ENCODE assay signal across 10 cellular contexts in genomic region chr1:220013497-220013896, GRCh38. TPM values are rescaled to one million over a fixed set of nuclear protein-coding genes. Genes with fewer than 3 reads are reported as not detected.
DNase-seq lines count a peak whose midpoint lies in the region; ATAC-seq and TF ChIP-seq lines count a peak whose summit lies in the region.
"Had no signal": no experiment of that assay in that cellular context is flagged by ENCODE, and none has a peak within 500 bp of the region (broad histone marks: within the 10 kb centered on the region; RNA-seq: fewer than 3 reads in every experiment).

No MANE protein-coding gene starts in this region.

- H3K4ac ChIP-seq in IMR-90 (ENCODE audit: low read depth, low read length), result no peak overlapping the region

- H3K14ac ChIP-seq in IMR-90 (replicated peaks; ENCODE audit: low read depth, low read length), result no peak overlapping the region

- POLR2A ChIA-PET in IMR-90 (lab: Charles Lee; ENCODE audit: unreplicated experiment) (no interaction called here), PC-9 (lab: Charles Lee; ENCODE audit: unreplicated experiment) (interaction anchor here (0.7 kb wide), 1 partner anchor 16 kb away, joined by 3 read pairs; no protein-coding TSS in a partner anchor)

- no peaks in the 10 kb centered on the region for H3K79me2 ChIP-seq in PC-9 (ENCODE audit: low read depth)

- H3K9ac ChIP-seq in IMR-90 (ENCODE audit: low read depth, low read length), result no peak overlapping the region

- H2BK20ac ChIP-seq in IMR-90 (ENCODE audit: low read depth, low read length), result no peak overlapping the region

- no peaks in the 10 kb centered on the region for H3K4me1 ChIP-seq in IMR-90 (ENCODE audit: control insufficient read depth, insufficient read depth, low read length)
- H3K4me1 ChIP-seq in vagina, result no peaks in the 10 kb centered on the region
- no peaks in the 10 kb centered on the region for H3K4me1 ChIP-seq in PC-9 (replicated peaks; ENCODE audit: insufficient read depth)
- H3K4me1 ChIP-seq: upper lobe of left lung had no signal

- H3K9me3 ChIP-seq in IMR-90 (ENCODE audit: control insufficient read depth, insufficient read depth, low read length) (no peaks in the 10 kb centered on the region), vagina (no peaks in the 10 kb centered on the region), PC-9 (ENCODE audit: insufficient read depth, low read depth) (no peaks in the 10 kb centered on the region)
- H3K9me3 ChIP-seq: upper lobe of left lung had no signal

- H3K4me2 ChIP-seq in IMR-90 (ENCODE audit: low read depth, low read length) (peak overlapping the region; percentile 47; the same call in 1 of the 2 replicates), PC-9 (no peak overlapping the region)

- TF ChIP-seq RAD21 in IMR-90 (IDR thresholded peaks at IDR 0.05; ENCODE audit: low read length), result no peak

- in situ Hi-C loops in IMR-90 (cut with MboI; ENCODE audit: low sequenced_read_pairs), result no loop called here

- H4K5ac ChIP-seq in IMR-90 (ENCODE audit: low read depth, low read length), result no peak overlapping the region

- no peak overlapping the region for H3K27ac ChIP-seq in IMR-90 (ENCODE audit: insufficient read depth, low read length)
- no peak overlapping the region for H3K27ac ChIP-seq in vagina
- no peak overlapping the region for H3K27ac ChIP-seq in PC-9
- H3K27ac ChIP-seq: upper lobe of left lung had no signal

- no peak overlapping the region for H3K4me3 ChIP-seq in IMR-90 (ENCODE audit: insufficient read depth, low read depth, low read length)
- H3K4me3 ChIP-seq in vagina, result no peak overlapping the region
- no peak overlapping the region for H3K4me3 ChIP-seq in PC-9
- H3K4me3 ChIP-seq: upper lobe of left lung had no signal

- H3K79me1 ChIP-seq in IMR-90 (ENCODE audit: low read depth in 1 of 2, low read length in 2 of 2), result peaks cover 4 to 10% of the 10 kb centered on the region in 2 experiments; a peak in 2 of 4 replicates

- TF ChIP-seq POLR2A in IMR-90 (IDR thresholded peaks at IDR 0.05; ENCODE audit: low read depth, low read length) (no peak), vagina (IDR thresholded peaks at IDR 0.05) (no peak)

- H2AFZ ChIP-seq in IMR-90 (replicated peaks; ENCODE audit: low read length, poor library complexity), result no peak overlapping the region
- no peak overlapping the region for H2AFZ ChIP-seq in PC-9

- H2BK120ac ChIP-seq in IMR-90 (ENCODE audit: low read depth, low read length), result no peak overlapping the region

- ATAC-seq in GM18858 (IDR thresholded peaks at IDR 0.05; ENCODE audit: unreplicated experiment), result peak; percentile 63
- peak; percentile 62 for ATAC-seq in GM21717 (IDR thresholded peaks at IDR 0.05; ENCODE audit: unreplicated experiment)
- ATAC-seq in IMR-90 (ENCODE audit: low read depth), result peak; percentile 51; the same call in 1 of the 2 replicates
- ATAC-seq in left colon, result no peak
- ATAC-seq: activated naive CD8-positive, alpha-beta T cell treated with anti-CD3 and anti-CD28 coated beads, Interleukin-2, amount 50 U/mL, for 24 hours had no signal

- no peak overlapping the region for H3K56ac ChIP-seq in IMR-90 (ENCODE audit: extremely low read depth, insufficient read depth, low read length)

- H3F3A ChIP-seq in PC-9 (ENCODE audit: insufficient read depth, low read depth), result no peaks in the 10 kb centered on the region

- no peak overlapping the region for H3K23ac ChIP-seq in IMR-90 (ENCODE audit: low read depth, low read length)

- H2BK15ac ChIP-seq in IMR-90 (ENCODE audit: low read depth, low read length), result no peak overlapping the region

- no peaks in the 10 kb centered on the region for H3K9me1 ChIP-seq in IMR-90 (ENCODE audit: insufficient read depth, low read length)

- whole genome bisulfite sequencing in IMR-90 (ENCODE audit: extremely low coverage in 2 of 2, insufficient read length in 1 of 2), 2 experiments, result no CpG with 5 or more reads among the region's 3 CpGs

- dilution Hi-C loops in IMR-90 (cut with HindIII; ENCODE audit: low sequenced_read_pairs, unreplicated experiment), result no loop called here

- intact Hi-C loops in IMR-90 (cut with micrococcal nuclease), result no loop called here
- intact Hi-C loops in left colon (cut with DNase I, micrococcal nuclease), result no loop called here
- intact Hi-C loops in vagina (cut with DNase I), result no loop called here
- intact Hi-C loops in PC-9 (cut with micrococcal nuclease; ENCODE audit: unreplicated experiment), result no loop called here

- CTCF ChIA-PET in IMR-90 (lab: Yijun Ruan, JAX), result no interaction called here
- CTCF ChIA-PET in PC-9 (lab: Charles Lee), result no interaction called here

- H4K8ac ChIP-seq in IMR-90 (ENCODE audit: low read depth in 2 of 2, low read length in 2 of 2), result no peak overlapping the region

- no peaks in the 10 kb centered on the region for H3K9me2 ChIP-seq in PC-9 (ENCODE audit: insufficient read depth)

- H3K36me3 ChIP-seq in IMR-90 (ENCODE audit: control insufficient read depth, insufficient read depth, low read length) (peaks cover 22% of the 10 kb centered on the region), vagina (peaks cover 0 to 27% of the 10 kb centered on the region in 2 donors), PC-9 (ENCODE audit: low read depth) (peaks cover 38% of the 10 kb centered on the region)

- H2AK5ac ChIP-seq in IMR-90 (ENCODE audit: low read depth, low read length), result no peak overlapping the region

- no peak overlapping the region for H3K18ac ChIP-seq in IMR-90 (ENCODE audit: low read depth, low read length)

- BruUV-seq in IMR-90 (replicated peaks; lab: Mats Ljungman, UMichigan), result no TSS peak
- BruUV-seq in PC-9 (replicated peaks; lab: Mats Ljungman, UMichigan), result no TSS peak

- DNase-seq in IMR-90 (peak; percentile 59), kidney glomerular epithelial cell (lab: John Stamatoyannopoulos, UW) (peak; percentile 26), left colon (no peak), vagina (ENCODE audit: extremely low spot score in 2 of 2) (no peak), PC-9 (no peak), NCI-H146 (lab: John Stamatoyannopoulos, UW) (no peak)
- DNase-seq: activated naive CD8-positive, alpha-beta T cell treated with anti-CD3 and anti-CD28 coated beads, Interleukin-2, amount 50 U/mL, for 24 hours; upper lobe of left lung had no signal

- no peaks in the 10 kb centered on the region for H3K27me3 ChIP-seq in IMR-90 (ENCODE audit: control insufficient read depth, insufficient read depth, low read length)
- no peaks in the 10 kb centered on the region for H3K27me3 ChIP-seq in vagina
- no peaks in the 10 kb centered on the region for H3K27me3 ChIP-seq in PC-9 (ENCODE audit: insufficient read depth, low read depth)
- H3K27me3 ChIP-seq: upper lobe of left lung had no signal

- H2AK9ac ChIP-seq in IMR-90 (replicated peaks; ENCODE audit: low read depth, low read length, poor library complexity), result no peak overlapping the region

- H4K20me1 ChIP-seq in IMR-90 (ENCODE audit: insufficient read depth, low read length), result no peaks in the 10 kb centered on the region
- H4K20me1 ChIP-seq in PC-9 (ENCODE audit: insufficient read depth), result peaks cover 35% of the 10 kb centered on the region

- no peak overlapping the region for H4K91ac ChIP-seq in IMR-90 (ENCODE audit: insufficient read depth, low read depth, low read length)

- TF ChIP-seq CTCF in IMR-90 (conservative IDR thresholded peaks at IDR 0.05; ENCODE audit: low read depth, low read length), result no peak
- TF ChIP-seq CTCF in vagina (IDR thresholded peaks at IDR 0.05), result no peak
- no peak for TF ChIP-seq CTCF in PC-9 (conservative IDR thresholded peaks at IDR 0.05)

- H2BK5ac ChIP-seq in IMR-90 (ENCODE audit: low read depth, low read length, poor library complexity, severe bottlenecking), result no peak overlapping the region

TF ChIP-seq in IMR-90, 13 proteins besides CTCF, POLR2A, EP300 and RAD21:
- TF ChIP-seq MAFK (IDR thresholded peaks at IDR 0.05; ENCODE audit: low read depth, low read length) (peak; percentile 56), FOS (IDR thresholded peaks at IDR 0.05; ENCODE audit: low read depth, low read length) (no peak)
- TF ChIP-seq, protein P1, sequence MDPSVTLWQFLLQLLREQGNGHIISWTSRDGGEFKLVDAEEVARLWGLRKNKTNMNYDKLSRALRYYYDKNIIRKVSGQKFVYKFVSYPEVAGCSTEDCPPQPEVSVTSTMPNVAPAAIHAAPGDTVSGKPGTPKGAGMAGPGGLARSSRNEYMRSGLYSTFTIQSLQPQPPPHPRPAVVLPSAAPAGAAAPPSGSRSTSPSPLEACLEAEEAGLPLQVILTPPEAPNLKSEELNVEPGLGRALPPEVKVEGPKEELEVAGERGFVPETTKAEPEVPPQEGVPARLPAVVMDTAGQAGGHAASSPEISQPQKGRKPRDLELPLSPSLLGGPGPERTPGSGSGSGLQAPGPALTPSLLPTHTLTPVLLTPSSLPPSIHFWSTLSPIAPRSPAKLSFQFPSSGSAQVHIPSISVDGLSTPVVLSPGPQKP (IDR thresholded peaks at IDR 0.05; ENCODE audit: borderline replicate concordance, low read depth, low read length), result no peak

RNA-seq across cellular contexts. Expression of gene EPRS1, which starts 32.8 kb away (rescaled TPM):
- 159 and 206 TPM in 2 replicates for total RNA-seq in IMR-90 (2012; rRNA removed)
- 48.0 and 48.9 TPM in 2 replicates for polyA plus RNA-seq in IMR-90 (2012; rRNA removed)
- polyA plus RNA-seq in IMR-90 (2012; cell fraction: cytosol; rRNA removed), result 7.8 and 10.9 TPM in 2 replicates
- 5.6 and 46.3 TPM in 2 replicates for polyA plus RNA-seq in IMR-90 (2012; cell fraction: nucleus; rRNA removed; ENCODE audit: low replicate concordance)
- 10 to 100 TPM; 68.4 to 79.5 TPM for total RNA-seq in left colon
- total RNA-seq in vagina, result 36.3 TPM
- total RNA-seq in PC-9 (2021), result 158 and 182 TPM in 2 replicates

Comparison
In these comparisons a context has a peak if more than half of its experiments do, and no peak if none do; other contexts are left out.
1. DNase-seq: peak in IMR-90 (single experiment) and kidney glomerular epithelial cell (single experiment); none in left colon (0 of 2), vagina (0 of 2), PC-9 (0 of 2) and NCI-H146 (single experiment).